Comparison of ENCODE assay signal across 8 cellular contexts in genomic region chr6:34146021-34146782, GRCh38. TPM values are rescaled to one million over a fixed set of nuclear protein-coding genes. Genes with fewer than 3 reads are reported as not detected.
DNase-seq lines count a peak whose midpoint lies in the region; ATAC-seq and TF ChIP-seq lines count a peak whose summit lies in the region.

Gene GRM4, minus strand, starts transcription at chr6:34146087. Its CDS starts 12,591 bp downstream, at chr6:34133496.

- WGBS in SK-N-SH (ENCODE audit: low lambda C conversion rate): 43% methylated on average over 14 of the region's 20 CpGs
- no CpG with 5 or more reads among the region's 20 CpGs for WGBS in iPS DF 6.9 (ENCODE audit: insufficient coverage, insufficient read length)

- H3K9ac ChIP-seq in SK-N-SH: no peak within 1 kb of the TSS

- H3K9me3 ChIP-seq in SK-N-SH (no peaks in the 10 kb centered on the region), iPS DF 6.9 (ENCODE audit: control insufficient read depth, insufficient read depth, low read length) (no peaks in the 10 kb centered on the region)

- intact Hi-C loops in activated CD4-positive, alpha-beta memory T cell treated with anti-CD3 and anti-CD28 coated beads for 36 hours (cut with micrococcal nuclease): no loop called here
- intact Hi-C loops in sciatic nerve (cut with DNase I): no loop called here

- H3K4me3 ChIP-seq in SK-N-SH (ENCODE audit: low read depth in 2 of 2, low read length in 1 of 2) (peak within 1 kb of the TSS; percentile 42 to 56), iPS DF 6.9 (ENCODE audit: low read length) (peak within 1 kb of the TSS; percentile 35)

- no peak for TF ChIP-seq EP300 in SK-N-SH (IDR thresholded peaks at IDR 0.05; ENCODE audit: borderline replicate concordance in 1 of 2, low read depth in 1 of 2, low read length in 1 of 2)

- H3K27ac ChIP-seq in SK-N-SH (ENCODE audit: low read depth in 2 of 2, low read length in 1 of 2): no peak within 1 kb of the TSS
- no peak within 1 kb of the TSS for H3K27ac ChIP-seq in iPS DF 6.9 (ENCODE audit: low read length)

- no peaks in the 10 kb centered on the region for H3F3A ChIP-seq in SK-N-SH (replicated peaks; ENCODE audit: insufficient read depth)

- no peak within 1 kb of the TSS for H2AFZ ChIP-seq in SK-N-SH (ENCODE audit: low read depth)

- H4K20me1 ChIP-seq in SK-N-SH (ENCODE audit: insufficient read depth): 0 out of 2 replicates have a peak, but pooled peaks cover 4% of the 10 kb centered on the region

- peaks cover 12% of the 10 kb centered on the region for H3K4me1 Mint-ChIP-seq in activated CD4-positive, alpha-beta memory T cell treated with anti-CD3 and anti-CD28 coated beads for 36 hours (ENCODE audit: low read depth)
- peaks cover 20% of the 10 kb centered on the region for H3K4me1 Mint-ChIP-seq in stimulated activated effector memory CD8-positive, alpha-beta T cell treated with anti-CD3 and anti-CD28 coated beads, Interleukin-12 subunit alpha, Interleukin-12 subunit beta, amount 100 ng/mL, for 72 hours

- H3K36me3 Mint-ChIP-seq in activated CD4-positive, alpha-beta memory T cell treated with anti-CD3 and anti-CD28 coated beads for 36 hours: no peaks in the 10 kb centered on the region
- no peaks in the 10 kb centered on the region for H3K36me3 Mint-ChIP-seq in stimulated activated effector memory CD8-positive, alpha-beta T cell treated with anti-CD3 and anti-CD28 coated beads, Interleukin-12 subunit alpha, Interleukin-12 subunit beta, amount 100 ng/mL, for 72 hours

- peaks cover 64% of the 10 kb centered on the region for H3K27me3 Mint-ChIP-seq in activated CD4-positive, alpha-beta memory T cell treated with anti-CD3 and anti-CD28 coated beads for 36 hours

- H3K4me1 ChIP-seq in SK-N-SH (ENCODE audit: control insufficient read depth in 1 of 2, insufficient read depth in 2 of 2, low read depth in 1 of 2, low read length in 1 of 2) (peaks cover 0 to 20% of the 10 kb centered on the region in 2 experiments; a peak in 2 of 4 replicates), iPS DF 6.9 (ENCODE audit: control insufficient read depth, insufficient read depth, low read length) (peaks cover 15% of the 10 kb centered on the region)

- H3K27me3 ChIP-seq in SK-N-SH (ENCODE audit: insufficient read depth): peaks cover 63% of the 10 kb centered on the region
- no peaks in the 10 kb centered on the region; the same call in 1 of the 2 replicates for H3K27me3 ChIP-seq in iPS DF 6.9 (ENCODE audit: control insufficient read depth, insufficient read depth, low read length)

- ATAC-seq in SK-N-SH treated with all-trans-retinoic acid at 6 μM for 48 hours (no peak), GM18519 (IDR thresholded peaks at IDR 0.05; ENCODE audit: low FRiP score, unreplicated experiment) (no peak), GM19351 (IDR thresholded peaks at IDR 0.05; ENCODE audit: unreplicated experiment) (no peak), sciatic nerve (no peak)
- ATAC-seq in stimulated activated effector memory CD8-positive, alpha-beta T cell treated with anti-CD3 and anti-CD28 coated beads, Interleukin-12 subunit alpha, Interleukin-12 subunit beta, amount 100 ng/mL, for 72 hours: peak; percentile 2

- DNase-seq in SK-N-SH (no peak), iPS DF 6.9 (ENCODE audit: low read depth, low spot score) (no peak), sciatic nerve (ENCODE audit: low spot score) (no peak)
- no peak for DNase-seq in activated CD4-positive, alpha-beta memory T cell treated with anti-CD3 and anti-CD28 coated beads for 36 hours
- no peak for DNase-seq in stimulated activated effector memory CD8-positive, alpha-beta T cell treated with anti-CD3 and anti-CD28 coated beads, Interleukin-12 subunit alpha, Interleukin-12 subunit beta, amount 100 ng/mL, for 72 hours (ENCODE audit: low spot score in 2 of 2)

- H3K4me3 Mint-ChIP-seq in activated CD4-positive, alpha-beta memory T cell treated with anti-CD3 and anti-CD28 coated beads for 36 hours: peak within 1 kb of the TSS; percentile 15
- H3K4me3 Mint-ChIP-seq in stimulated activated effector memory CD8-positive, alpha-beta T cell treated with anti-CD3 and anti-CD28 coated beads, Interleukin-12 subunit alpha, Interleukin-12 subunit beta, amount 100 ng/mL, for 72 hours: peak within 1 kb of the TSS; percentile 60

- no peak for TF ChIP-seq CTCF in SK-N-SH (IDR thresholded peaks at IDR 0.05)

- POLR2A ChIA-PET in SK-N-SH (lab: Yijun Ruan, JAX): no interaction called here
- POLR2A ChIA-PET in activated CD4-positive, alpha-beta memory T cell treated with anti-CD3 and anti-CD28 coated beads for 36 hours (lab: Charles Lee): no interaction called here

- no peak for TF ChIP-seq RAD21 in SK-N-SH (IDR thresholded peaks at IDR 0.05; ENCODE audit: low read length)

- H3K9me3 Mint-ChIP-seq in activated CD4-positive, alpha-beta memory T cell treated with anti-CD3 and anti-CD28 coated beads for 36 hours: no peaks in the 10 kb centered on the region
- no peaks in the 10 kb centered on the region for H3K9me3 Mint-ChIP-seq in stimulated activated effector memory CD8-positive, alpha-beta T cell treated with anti-CD3 and anti-CD28 coated beads, Interleukin-12 subunit alpha, Interleukin-12 subunit beta, amount 100 ng/mL, for 72 hours

- H3K36me3 ChIP-seq in SK-N-SH (replicated peaks in 1 of 2; ENCODE audit: control insufficient read depth in 1 of 2, insufficient read depth in 2 of 2, low read length in 1 of 2) (no peaks in the 10 kb centered on the region), iPS DF 6.9 (ENCODE audit: control insufficient read depth, insufficient read depth, low read length) (no peaks in the 10 kb centered on the region)

- peak within 1 kb of the TSS; percentile 83 for H3K4me2 ChIP-seq in SK-N-SH

- H3K27ac Mint-ChIP-seq in activated CD4-positive, alpha-beta memory T cell treated with anti-CD3 and anti-CD28 coated beads for 36 hours: no peak within 1 kb of the TSS
- H3K27ac Mint-ChIP-seq in stimulated activated effector memory CD8-positive, alpha-beta T cell treated with anti-CD3 and anti-CD28 coated beads, Interleukin-12 subunit alpha, Interleukin-12 subunit beta, amount 100 ng/mL, for 72 hours: no peak within 1 kb of the TSS

- CTCF ChIA-PET in SK-N-SH (lab: Yijun Ruan, JAX): interaction anchor here (0.6 to 10.6 kb wide), 23 partner anchors 8 to 449 kb away, joined by 3 to 85 read pairs (median 6); partner anchors contain the start of gene UQCC2
- CTCF ChIA-PET in activated CD4-positive, alpha-beta memory T cell treated with anti-CD3 and anti-CD28 coated beads for 36 hours (lab: Charles Lee): interaction anchor here (0.9 to 1.9 kb wide), 3 partner anchors 10 to 375 kb away, joined by 4 to 8 read pairs (median 6); no protein-coding TSS in a partner anchor

- no peaks in the 10 kb centered on the region for H3K79me2 ChIP-seq in SK-N-SH (ENCODE audit: insufficient read depth)

- no peaks in the 10 kb centered on the region for H3K9me2 ChIP-seq in SK-N-SH

TF ChIP-seq in SK-N-SH, 30 proteins besides CTCF, POLR2A, EP300 and RAD21 (continues in another document):
- TF ChIP-seq GABPA (IDR thresholded peaks at IDR 0.05; ENCODE audit: low read depth) (no peak), NRF1 (IDR thresholded peaks at IDR 0.05; ENCODE audit: low read depth, low read length) (no peak), TEAD4 (IDR thresholded peaks at IDR 0.05; ENCODE audit: borderline replicate concordance, insufficient read depth) (no peak), IRF3 (IDR thresholded peaks at IDR 0.05; ENCODE audit: low read depth, low read length) (no peak), JUND (IDR thresholded peaks at IDR 0.05) (no peak), CHD2 (IDR thresholded peaks at IDR 0.05; ENCODE audit: low read length, partially characterized antibody) (no peak), RXRA (IDR thresholded peaks at IDR 0.05; ENCODE audit: borderline replicate concordance, low read depth) (no peak)

TF ChIP-seq in SK-N-SH treated with all-trans-retinoic acid at 6 μM for 48 hours, 23 proteins besides CTCF, POLR2A, EP300 and RAD21:
- TF ChIP-seq PATZ1 (CRISPR knock-in tag; IDR thresholded peaks at IDR 0.05; ENCODE audit: borderline replicate concordance) (no peak), BACH2 (CRISPR knock-in tag; IDR thresholded peaks at IDR 0.05; ENCODE audit: borderline replicate concordance) (no peak)

RNA-seq across cellular contexts. Expression of gene GRM4, which starts in this region (rescaled TPM):
- polyA plus RNA-seq in SK-N-SH (2012; rRNA removed): not detected in 2 replicates
- not detected in 2 replicates for polyA plus RNA-seq in SK-N-SH (2012; cell fraction: cytosol; rRNA removed)
- 0.04 and 0.05 TPM in 2 replicates for polyA plus RNA-seq in SK-N-SH (2012; cell fraction: nucleus; rRNA removed)
- under 1 TPM in 1 of 2 experiments, not detected in 1; 0.05 TPM for total RNA-seq in activated CD4-positive, alpha-beta memory T cell treated with anti-CD3 and anti-CD28 coated beads for 36 hours
- total RNA-seq in sciatic nerve: not detected
